Comparison of ENCODE assay signal across 16 cellular contexts in genomic region chr19:44591340-44591993, GRCh38. TPM values are rescaled to one million over a fixed set of nuclear protein-coding genes. Genes with fewer than 3 reads are reported as not detected.
"Had no signal": no experiment of that assay in that cellular context is flagged by ENCODE, and none has a peak within 500 bp of the region (broad histone marks: within the 10 kb centered on the region; RNA-seq: fewer than 3 reads in every experiment).

No MANE protein-coding gene starts in this region.

RNA-seq across cellular contexts. Expression of gene IGSF23, which starts 21.9 kb away (rescaled TPM):
- total RNA-seq: activated B cell treated with CpG ODN at 0.5 μM for 24 hours; activated CD4-positive, alpha-beta memory T cell treated with anti-CD3 and anti-CD28 coated beads for 36 hours; activated naive CD4-positive, alpha-beta T cell treated with anti-CD3 and anti-CD28 coated beads for 36 hours; activated naive CD4-positive, alpha-beta T cell treated with anti-CD3 and anti-CD28 coated beads, Interleukin-2, amount 50 U/mL, for 72 hours; activated T-cell treated with anti-CD3 and anti-CD28 coated beads, Interleukin-2, amount 50 U/mL, for 4 hours; activated T-helper 1 cell treated with anti-CD3 and anti-CD28 coated beads, Interleukin-12 subunit alpha, Interleukin-12 subunit beta, Interleukin-2, Interleukin-4 antibody, amounts not matched to agents 30 ng/mL and 10 ng/mL and 1 ng/mL, durations not matched to agents 14 hours and 24 hours and 36 hours; adrenal gland; astrocyte; breast epithelium; cardiac septum; NCI-H460; PC-3; Right ventricle myocardium inferior; SK-MEL-5; T-cell; T-helper 17 cell had no signal
- polyA plus RNA-seq: adrenal gland had no signal

RNA-seq across cellular contexts. Expression of gene PVR, which starts 52.2 kb away (rescaled TPM):
- total RNA-seq: activated B cell treated with CpG ODN at 0.5 μM for 24 hours had no signal
